2 cellular contexts compared by ENCODE assay signal in genomic region chr11:62806611-62807121, GRCh38.
TF ChIP-seq lines count a peak whose summit lies in the region.

No MANE protein-coding gene starts in this region.

TF ChIP-seq in WTC11, 78 proteins besides CTCF, POLR2A, EP300 and RAD21 (continued from another document):
- TF ChIP-seq E2F5 (CRISPR knock-in tag; IDR thresholded peaks at IDR 0.05) (no peak), MAX (CRISPR knock-in tag; IDR thresholded peaks at IDR 0.05) (no peak), PRRX2 (CRISPR knock-in tag; IDR thresholded peaks at IDR 0.05) (no peak), ZNF263 (CRISPR knock-in tag; IDR thresholded peaks at IDR 0.05; ENCODE audit: low read depth) (no peak), CREB1 (CRISPR knock-in tag; IDR thresholded peaks at IDR 0.05) (no peak), ZNF219 (CRISPR knock-in tag; IDR thresholded peaks at IDR 0.05; ENCODE audit: borderline replicate concordance) (no peak)

TF ChIP-seq in SK-N-SH, 30 proteins besides CTCF, POLR2A, EP300 and RAD21 (continued from another document):
- TF ChIP-seq USF1 (IDR thresholded peaks at IDR 0.05; ENCODE audit: borderline replicate concordance, low read depth) (no peak), SIN3A (IDR thresholded peaks at IDR 0.05; ENCODE audit: borderline replicate concordance, low read depth, low read length) (no peak), TAF1 (IDR thresholded peaks at IDR 0.05; ENCODE audit: borderline replicate concordance, low read depth, low read length) (no peak), MAX (IDR thresholded peaks at IDR 0.05; ENCODE audit: low read depth) (no peak), PBX3 (IDR thresholded peaks at IDR 0.05) (no peak)
